Comparison of ENCODE assay signal across 25 cellular contexts in the genomic region with DNA sequence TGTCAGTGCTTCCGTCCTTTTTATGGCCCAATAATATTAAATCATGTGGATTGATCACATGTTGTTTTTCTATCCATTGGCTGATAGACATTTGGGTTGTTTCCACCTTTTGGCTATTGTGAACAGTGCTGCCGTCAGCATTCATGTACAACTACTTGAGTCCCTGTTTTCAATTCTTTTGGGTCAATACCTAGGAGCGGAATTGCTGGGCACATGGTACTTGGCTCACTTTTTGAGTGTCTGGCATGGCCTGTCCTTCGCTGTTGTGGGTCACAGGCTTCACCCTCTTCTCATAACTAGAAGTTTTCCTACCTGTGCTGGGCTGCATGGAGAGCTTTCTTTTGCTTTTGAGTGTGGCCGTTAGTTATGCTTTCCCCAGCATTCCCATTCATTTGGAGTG.
"Had no signal": no experiment of that assay in that cellular context is flagged by ENCODE, and none has a peak within 500 bp of the region (broad histone marks: within the 10 kb centered on the region; RNA-seq: fewer than 3 reads in every experiment).

No MANE protein-coding gene starts in this region.

- H3K4me3 ChIP-seq: colonic mucosa, coronary artery, dorsolateral prefrontal cortex, esophagus muscularis mucosa, esophagus squamous epithelium, gastrocnemius medialis, gastroesophageal sphincter, heart left ventricle, heart right ventricle had no signal

- H3K27me3 Mint-ChIP-seq: dendritic cell treated with granulocyte-macrophage colony-stimulating factor and Interleukin-4, amounts not matched to agents 40 ng/mL and 50 ng/mL, for 4 days had no signal

- H3K9me3 ChIP-seq: colonic mucosa, gastrocnemius medialis had no signal

- H3K4me1 Mint-ChIP-seq: endodermal cell had no signal

- H3K9me3 Mint-ChIP-seq: dendritic cell treated with granulocyte-macrophage colony-stimulating factor and Interleukin-4, amounts not matched to agents 40 ng/mL and 50 ng/mL, for 4 days; effector memory CD8-positive, alpha-beta T cell had no signal

- ATAC-seq: effector memory CD8-positive, alpha-beta T cell; esophagus mucosa; foreskin keratinocyte; gastrocnemius medialis; gastroesophageal sphincter; heart left ventricle; heart right ventricle had no signal

- H3K27ac Mint-ChIP-seq: dendritic cell treated with granulocyte-macrophage colony-stimulating factor and Interleukin-4, amounts not matched to agents 40 ng/mL and 50 ng/mL, for 4 days; effector memory CD8-positive, alpha-beta T cell; endodermal cell had no signal

- DNase-seq: colonic mucosa; cortex of kidney; dermis blood vessel endothelial cell; dorsolateral prefrontal cortex; effector CD4-positive, alpha-beta T cell; effector CD8-positive, alpha-beta T cell; effector memory CD4-positive, alpha-beta T cell; effector memory CD8-positive, alpha-beta T cell; endodermal cell; erythroblast; esophagus squamous epithelium; foreskin fibroblast; foreskin keratinocyte; foreskin melanocyte; gastrocnemius medialis; glutamatergic neuron; head of caudate nucleus; heart left ventricle; heart right ventricle had no signal

- H3K36me3 ChIP-seq: colonic mucosa, esophagus muscularis mucosa, esophagus squamous epithelium, gastrocnemius medialis, gastroesophageal sphincter, heart left ventricle, heart right ventricle had no signal

- H3K4me3 Mint-ChIP-seq: dendritic cell treated with granulocyte-macrophage colony-stimulating factor and Interleukin-4, amounts not matched to agents 40 ng/mL and 50 ng/mL, for 4 days; effector memory CD8-positive, alpha-beta T cell; endodermal cell had no signal

- H3K4me1 ChIP-seq: colonic mucosa, esophagus muscularis mucosa, esophagus squamous epithelium, foreskin keratinocyte, gastrocnemius medialis, gastroesophageal sphincter, heart left ventricle, heart right ventricle had no signal

- H3K27ac ChIP-seq: colonic mucosa, coronary artery, dorsolateral prefrontal cortex, epithelial cell of prostate, esophagus muscularis mucosa, esophagus squamous epithelium, foreskin keratinocyte, gastrocnemius medialis, gastroesophageal sphincter, heart left ventricle, heart right ventricle had no signal
